1 cellular context compared by ENCODE assay signal in genomic region chr2:32356735-32357544, GRCh38.
TF ChIP-seq lines count a peak whose summit lies in the region.

TSS of gene BIRC6 (plus strand) at chr2:32357023. CDS start at chr2:32357162, 139 bp downstream.

TF ChIP-seq in HepG2, 621 proteins besides CTCF, POLR2A, EP300 and RAD21 (continued from another document and continues in another):
- TF ChIP-seq ZNF609 (CRISPR knock-in tag; IDR thresholded peaks at IDR 0.05; ENCODE audit: borderline replicate concordance): peak; percentile 80; the same call in 1 of the 2 replicates
- peak; percentile 47; the same call in 1 of the 2 replicates for TF ChIP-seq NFE2L1 (CRISPR knock-in tag; IDR thresholded peaks at IDR 0.05; ENCODE audit: borderline replicate concordance)
- peak; percentile 96 for TF ChIP-seq UBTF (CRISPR knock-in tag; IDR thresholded peaks at IDR 0.05)
- peak; percentile 84 for TF ChIP-seq PHF21A (CRISPR knock-in tag; IDR thresholded peaks at IDR 0.05)
- no peak for TF ChIP-seq ZNF549 (CRISPR knock-in tag; IDR thresholded peaks at IDR 0.05)
- peak; percentile 74; the same call in 1 of the 2 replicates for TF ChIP-seq MTA3 (CRISPR knock-in tag; IDR thresholded peaks at IDR 0.05)
- TF ChIP-seq CEBPZ (IDR thresholded peaks at IDR 0.05; ENCODE audit: low read length): no peak
- peak; percentile 39; the same call in 1 of the 2 replicates for TF ChIP-seq SMAD3 (CRISPR knock-in tag; IDR thresholded peaks at IDR 0.05)
- TF ChIP-seq ZSCAN29 (CRISPR knock-in tag; conservative IDR thresholded peaks at IDR 0.05): peak; percentile 91
- peak; percentile 79 for TF ChIP-seq SRSF1 (optimal IDR thresholded peaks at IDR 0.05; ENCODE audit: low read depth, low read length)
- TF ChIP-seq YEATS4 (CRISPR knock-in tag; IDR thresholded peaks at IDR 0.05; ENCODE audit: borderline replicate concordance): peak; percentile 96
- peak; percentile 80; the same call in 1 of the 2 replicates for TF ChIP-seq BRCA1 (CRISPR knock-in tag; IDR thresholded peaks at IDR 0.05)
- TF ChIP-seq ZBTB37 (CRISPR knock-in tag; IDR thresholded peaks at IDR 0.05): peak; percentile 72; the same call in 1 of the 2 replicates
- peak; percentile 95 for TF ChIP-seq ZBTB42 (CRISPR knock-in tag; IDR thresholded peaks at IDR 0.05)
- TF ChIP-seq GATAD2A (CRISPR knock-in tag; IDR thresholded peaks at IDR 0.05): peak; percentile 91
- peak; percentile 63; the same call in 1 of the 2 replicates for TF ChIP-seq HNRNPUL1 (IDR thresholded peaks at IDR 0.05; ENCODE audit: low read depth, low read length)
- peak; percentile 95; the same call in 1 of the 2 replicates for TF ChIP-seq THAP8 (CRISPR knock-in tag; IDR thresholded peaks at IDR 0.05; ENCODE audit: borderline replicate concordance)
- TF ChIP-seq SP2 (CRISPR knock-in tag; IDR thresholded peaks at IDR 0.05): peak; percentile 70
- peak; percentile 85 for TF ChIP-seq ZNF670 (CRISPR knock-in tag; IDR thresholded peaks at IDR 0.05; ENCODE audit: borderline replicate concordance)
- TF ChIP-seq ZNF569 (CRISPR knock-in tag; IDR thresholded peaks at IDR 0.05; ENCODE audit: borderline replicate concordance): peak; percentile 95
- TF ChIP-seq DPF2 (CRISPR knock-in tag; IDR thresholded peaks at IDR 0.05; ENCODE audit: borderline replicate concordance, low read depth): peak; percentile 45; the same call in 1 of the 2 replicates
- TF ChIP-seq ZNF546 (CRISPR knock-in tag; conservative IDR thresholded peaks at IDR 0.05): peak; percentile 97
- TF ChIP-seq ZNF460 (CRISPR knock-in tag; IDR thresholded peaks at IDR 0.05; ENCODE audit: borderline replicate concordance): peak; percentile 76
- TF ChIP-seq AGO1 (IDR thresholded peaks at IDR 0.05; ENCODE audit: low read depth, low read length, poor library complexity, severe bottlenecking): peak; percentile 67
- TF ChIP-seq ARNT2 (CRISPR knock-in tag; IDR thresholded peaks at IDR 0.05; ENCODE audit: low read depth): peak; percentile 94
- peak; percentile 76 for TF ChIP-seq ZMYM2 (CRISPR knock-in tag; IDR thresholded peaks at IDR 0.05)
- peak; percentile 98 for TF ChIP-seq CSRNP2 (CRISPR knock-in tag; conservative IDR thresholded peaks at IDR 0.05; ENCODE audit: low read depth)
- TF ChIP-seq CREBL2 (CRISPR knock-in tag; IDR thresholded peaks at IDR 0.05; ENCODE audit: borderline replicate concordance): peak; percentile 94
- TF ChIP-seq NRL (CRISPR knock-in tag; IDR thresholded peaks at IDR 0.05; ENCODE audit: borderline replicate concordance): peak; percentile 77; the same call in 1 of the 2 replicates
- 0 out of 2 replicates have a peak, but pooled peaks have one; percentile 90 for TF ChIP-seq ZNF83 (CRISPR knock-in tag; IDR thresholded peaks at IDR 0.05; ENCODE audit: borderline replicate concordance)
- TF ChIP-seq ZNF878 (CRISPR knock-in tag; IDR thresholded peaks at IDR 0.05): peak; percentile 80; the same call in 1 of the 2 replicates
- TF ChIP-seq JUNB (CRISPR knock-in tag; IDR thresholded peaks at IDR 0.05; ENCODE audit: borderline replicate concordance): peak; percentile 72; the same call in 1 of the 2 replicates
- TF ChIP-seq MEF2D (CRISPR knock-in tag; IDR thresholded peaks at IDR 0.05): peak; percentile 94
- TF ChIP-seq ZNF530 (CRISPR knock-in tag; IDR thresholded peaks at IDR 0.05; ENCODE audit: low read depth): peak; percentile 68; the same call in 1 of the 2 replicates
- TF ChIP-seq MIXL1 (CRISPR knock-in tag; IDR thresholded peaks at IDR 0.05): no peak
- TF ChIP-seq ZNF652 (CRISPR knock-in tag; IDR thresholded peaks at IDR 0.05; ENCODE audit: borderline replicate concordance, low read depth): peak; percentile 13; the same call in 1 of the 2 replicates
- peak; percentile 98 for TF ChIP-seq HINFP (CRISPR knock-in tag; IDR thresholded peaks at IDR 0.05; ENCODE audit: low read depth)
- peak; percentile 80; the same call in 1 of the 2 replicates for TF ChIP-seq MATR3 (CRISPR knock-in tag; IDR thresholded peaks at IDR 0.05)
- peak; percentile 76 for TF ChIP-seq TFE3 (CRISPR knock-in tag; IDR thresholded peaks at IDR 0.05)
- peak; percentile 97 for TF ChIP-seq KLF6 (CRISPR knock-in tag; IDR thresholded peaks at IDR 0.05)
- no peak for TF ChIP-seq LCORL (IDR thresholded peaks at IDR 0.05)
- TF ChIP-seq LCORL (CRISPR knock-in tag; IDR thresholded peaks at IDR 0.05): peak; percentile 87; the same call in 1 of the 2 replicates
